In the genomic region with DNA sequence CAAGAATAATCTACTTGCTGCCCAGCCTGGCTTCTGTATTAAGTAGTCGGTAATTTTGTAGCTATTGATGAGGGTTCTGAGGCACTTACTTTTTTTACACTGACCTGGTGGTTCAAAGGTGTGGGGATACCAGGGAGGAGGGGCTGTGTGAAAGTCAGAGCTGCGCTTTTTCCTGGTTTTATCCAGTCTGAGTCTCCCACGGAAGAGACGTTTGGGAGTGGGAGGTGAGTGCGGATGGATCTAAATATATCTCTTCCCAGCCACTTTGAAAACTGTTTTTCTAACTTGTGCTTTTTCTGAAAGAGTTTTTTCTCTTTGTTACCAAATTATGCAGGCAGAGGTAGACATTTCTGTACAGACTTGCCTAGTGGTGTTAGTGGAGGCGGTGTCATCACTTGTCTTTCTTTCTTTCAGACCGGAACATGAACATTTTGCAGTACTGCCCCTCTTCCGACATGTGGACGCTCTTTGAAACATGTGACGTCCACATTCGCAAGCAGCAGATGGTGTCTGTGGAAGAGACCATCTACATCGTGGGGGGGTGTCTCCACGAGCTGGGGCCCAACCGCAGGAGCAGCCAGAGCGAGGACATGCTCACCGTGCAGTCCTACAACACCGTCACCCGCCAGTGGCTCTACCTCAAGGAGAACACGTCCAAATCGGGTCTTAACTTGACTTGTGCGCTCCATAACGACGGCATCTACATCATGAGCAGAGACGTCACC, we compare ENCODE assay signal across 20 cellular contexts. TPM values are rescaled to one million over a fixed set of nuclear protein-coding genes. Genes with fewer than 3 reads are reported as not detected.
DNase-seq lines count a peak whose midpoint lies in the region; ATAC-seq, FAIRE-seq and TF ChIP-seq lines count a peak whose summit lies in the region.
"Had no signal": no experiment of that assay in that cellular context is flagged by ENCODE, and none has a peak within 500 bp of the region (broad histone marks: within the 10 kb centered on the region; RNA-seq: fewer than 3 reads in every experiment).

No MANE protein-coding gene starts in this region.

- WGBS in K562 (ENCODE audit: insufficient coverage, low coverage, missing lambda C conversion rate), result 92% methylated on average over 24 of the region's 24 CpGs

- H4K20me1 ChIP-seq in K562 (replicated peaks; ENCODE audit: control insufficient read depth, insufficient read depth, low read length), result no peaks in the 10 kb centered on the region
- H4K20me1 ChIP-seq: BLaER1 had no signal

- TF ChIP-seq CTCF in CD8-positive, alpha-beta T cell (IDR thresholded peaks at IDR 0.05), result no peak
- TF ChIP-seq CTCF in K562 (IDR thresholded peaks at IDR 0.05 in 2 of 3, conservative IDR thresholded peaks at IDR 0.05 in 1 of 3; ENCODE audit: insufficient read depth in 2 of 3, low read depth in 1 of 3, low read length in 3 of 3), result no peak
- no peak for TF ChIP-seq CTCF in glutamatergic neuron (IDR thresholded peaks at IDR 0.05; ENCODE audit: partially characterized antibody, unreplicated experiment)

- peaks cover 58% of the 10 kb centered on the region for H3K36me3 Mint-ChIP-seq in CD8-positive, alpha-beta T cell
- peaks cover 6% of the 10 kb centered on the region for H3K36me3 Mint-ChIP-seq in glutamatergic neuron (ENCODE audit: unreplicated experiment)
- peaks cover 35% of the 10 kb centered on the region for H3K36me3 Mint-ChIP-seq in activated naive CD4-positive, alpha-beta T cell treated with anti-CD3 and anti-CD28 coated beads for 36 hours (ENCODE audit: low read depth)

- no peaks in the 10 kb centered on the region for H3K79me2 ChIP-seq in K562 (ENCODE audit: control insufficient read depth, insufficient read depth, low read length)

- H3K27me3 ChIP-seq in CD8-positive, alpha-beta T cell (ENCODE audit: insufficient read depth, low read length), result no peaks in the 10 kb centered on the region
- no peaks in the 10 kb centered on the region for H3K27me3 ChIP-seq in K562 (ENCODE audit: control insufficient read depth in 2 of 2, insufficient read depth in 2 of 2, low read length in 2 of 2)
- H3K27me3 ChIP-seq: BLaER1 had no signal

- no peak for FAIRE-seq in K562 (lab: Jason Lieb, UNC)
- FAIRE-seq: H54 had no signal

- ATAC-seq in CD8-positive, alpha-beta T cell, result no peak
- no peak for ATAC-seq in K562
- ATAC-seq in HG03521 (IDR thresholded peaks at IDR 0.05; ENCODE audit: unreplicated experiment), result no peak
- ATAC-seq: GM23338 had no signal

- no peak overlapping the region for H3K4me2 ChIP-seq in K562 (ENCODE audit: insufficient read depth, low read length)
- H3K4me2 ChIP-seq: BLaER1, GM23338 had no signal

- TF ChIP-seq EP300 in K562 (IDR thresholded peaks at IDR 0.05; ENCODE audit: low read length), result no peak

- no peak overlapping the region for H3K9ac ChIP-seq in K562 (ENCODE audit: insufficient read depth in 1 of 2, low read depth in 2 of 2, low read length in 2 of 2)
- H3K9ac ChIP-seq: BLaER1 had no signal

- BruUV-seq in K562 (replicated peaks; lab: Mats Ljungman, UMichigan), result no TSS peak

- H3K9me3 Mint-ChIP-seq in CD8-positive, alpha-beta T cell, result no peaks in the 10 kb centered on the region
- H3K9me3 Mint-ChIP-seq in glutamatergic neuron (ENCODE audit: unreplicated experiment), result no peaks in the 10 kb centered on the region
- no peaks in the 10 kb centered on the region for H3K9me3 Mint-ChIP-seq in activated naive CD4-positive, alpha-beta T cell treated with anti-CD3 and anti-CD28 coated beads for 36 hours
- H3K9me3 Mint-ChIP-seq: CD14-positive monocyte; CD4-positive, alpha-beta memory T cell; GM23338 had no signal

- no peak overlapping the region for H2AFZ ChIP-seq in K562 (ENCODE audit: low read depth, low read length)
- H2AFZ ChIP-seq: GM23338 had no signal

- H3K27ac Mint-ChIP-seq in CD8-positive, alpha-beta T cell, result peak overlapping the region; percentile 41
- peak overlapping the region; percentile 0 for H3K27ac Mint-ChIP-seq in glutamatergic neuron (ENCODE audit: unreplicated experiment)
- H3K27ac Mint-ChIP-seq in activated naive CD4-positive, alpha-beta T cell treated with anti-CD3 and anti-CD28 coated beads for 36 hours, result no peak overlapping the region
- H3K27ac Mint-ChIP-seq: GM23338 had no signal

- no peak overlapping the region for H3K4me3 ChIP-seq in CD8-positive, alpha-beta T cell (ENCODE audit: low read depth, low read length)
- no peak overlapping the region for H3K4me3 ChIP-seq in K562
- H3K4me3 ChIP-seq: BLaER1, GM23338 had no signal

- CTCF ChIA-PET in CD8-positive, alpha-beta T cell (lab: Charles Lee), result interaction anchor here (0.7 to 1.0 kb wide), 2 partner anchors 25 to 63 kb away, joined by 3 read pairs; no protein-coding TSS in a partner anchor
- CTCF ChIA-PET in K562 (lab: Yijun Ruan, JAX; ENCODE audit: low intra/inter-chr PET ratio), result no interaction called here
- CTCF ChIA-PET in activated naive CD4-positive, alpha-beta T cell treated with anti-CD3 and anti-CD28 coated beads for 36 hours (lab: Charles Lee), result interaction anchor here (1.8 kb wide), 1 partner anchor 15 kb away, joined by 5 read pairs; no protein-coding TSS in a partner anchor

- no peak for DNase-seq in CD8-positive, alpha-beta T cell
- DNase-seq in K562 (ENCODE audit: extremely low read depth in 1 of 4, low spot score in 3 of 4) (no peak), glutamatergic neuron (no peak), occipital lobe (lab: John Stamatoyannopoulos, UW) (peak; percentile 40), NCI-H2081 (lab: John Stamatoyannopoulos, UW) (no peak)
- no peak for DNase-seq in activated naive CD4-positive, alpha-beta T cell treated with anti-CD3 and anti-CD28 coated beads for 36 hours
- no peak for DNase-seq in activated CD8-positive, alpha-beta memory T cell treated with anti-CD3 and anti-CD28 coated beads, Interleukin-2, amount 50 U/mL, for 4 hours
- DNase-seq: 8988T; Calu3; CD4-positive, alpha-beta memory T cell; DMS79 treated with DMSO at 0.1 percent for 48 hours; GF-D8; HCEC 1CT had no signal

- H3K27ac ChIP-seq in CD8-positive, alpha-beta T cell (ENCODE audit: low read depth, low read length), result no peak overlapping the region
- no peak overlapping the region for H3K27ac ChIP-seq in K562 (ENCODE audit: extremely low read depth, low read depth, low read length)
- H3K27ac ChIP-seq: BLaER1 had no signal

- no peak for TF ChIP-seq POLR2A in K562 (conservative IDR thresholded peaks at IDR 0.05)

- in situ Hi-C loops in K562 (cut with MboI), result no loop called here

- no peak overlapping the region for H3K4me3 Mint-ChIP-seq in CD8-positive, alpha-beta T cell
- no peak overlapping the region for H3K4me3 Mint-ChIP-seq in glutamatergic neuron (ENCODE audit: unreplicated experiment)
- no peak overlapping the region for H3K4me3 Mint-ChIP-seq in activated naive CD4-positive, alpha-beta T cell treated with anti-CD3 and anti-CD28 coated beads for 36 hours
- H3K4me3 Mint-ChIP-seq: CD14-positive monocyte; CD4-positive, alpha-beta memory T cell; GM23338 had no signal

- H3K9me1 ChIP-seq in K562 (ENCODE audit: control insufficient read depth, insufficient read depth, low read length), result no peaks in the 10 kb centered on the region

- H3K9me3 ChIP-seq in CD8-positive, alpha-beta T cell (ENCODE audit: low read length), result no peaks in the 10 kb centered on the region
- H3K9me3 ChIP-seq in K562 (replicated peaks; ENCODE audit: control insufficient read depth, insufficient read depth, low read depth, low read length), result no peaks in the 10 kb centered on the region
- H3K9me3 ChIP-seq: BLaER1 had no signal

- H3K36me3 ChIP-seq in CD8-positive, alpha-beta T cell (ENCODE audit: insufficient read depth, low read length), result no peaks in the 10 kb centered on the region
- H3K36me3 ChIP-seq in K562 (ENCODE audit: control insufficient read depth, insufficient read depth, low read length), result peaks cover 37% of the 10 kb centered on the region; the same call in 2 of the 3 replicates

- peaks cover 15% of the 10 kb centered on the region for H3K4me1 ChIP-seq in CD8-positive, alpha-beta T cell (ENCODE audit: insufficient read depth, low read length)
- H3K4me1 ChIP-seq in K562 (replicated peaks in 1 of 2; ENCODE audit: control insufficient read depth in 2 of 2, insufficient read depth in 2 of 2, low read length in 2 of 2), result no peaks in the 10 kb centered on the region
- H3K4me1 ChIP-seq: BLaER1 had no signal

- no peak for TF ChIP-seq RAD21 in K562 (CRISPR knock-in tag; conservative IDR thresholded peaks at IDR 0.05 in 1 of 2, IDR thresholded peaks at IDR 0.05 in 1 of 2)

- H3K4me1 Mint-ChIP-seq in CD8-positive, alpha-beta T cell (ENCODE audit: low read depth), result peaks cover 24% of the 10 kb centered on the region
- no peaks in the 10 kb centered on the region for H3K4me1 Mint-ChIP-seq in glutamatergic neuron (ENCODE audit: low read depth, unreplicated experiment)
- peaks cover 38% of the 10 kb centered on the region for H3K4me1 Mint-ChIP-seq in activated naive CD4-positive, alpha-beta T cell treated with anti-CD3 and anti-CD28 coated beads for 36 hours (ENCODE audit: low read depth)
- H3K4me1 Mint-ChIP-seq: CD14-positive monocyte, GM23338 had no signal

- H3K27me3 Mint-ChIP-seq in CD8-positive, alpha-beta T cell (ENCODE audit: low read depth), result no peaks in the 10 kb centered on the region
- peaks cover 3% of the 10 kb centered on the region for H3K27me3 Mint-ChIP-seq in glutamatergic neuron (ENCODE audit: unreplicated experiment)
- no peaks in the 10 kb centered on the region for H3K27me3 Mint-ChIP-seq in activated naive CD4-positive, alpha-beta T cell treated with anti-CD3 and anti-CD28 coated beads for 36 hours (ENCODE audit: low read depth)
- H3K27me3 Mint-ChIP-seq: CD4-positive, alpha-beta memory T cell had no signal

- intact Hi-C loops in CD8-positive, alpha-beta T cell (cut with DNase I, micrococcal nuclease), result no loop called here
- intact Hi-C loops in K562 (cut with micrococcal nuclease), result no loop called here
- intact Hi-C loops in activated naive CD4-positive, alpha-beta T cell treated with anti-CD3 and anti-CD28 coated beads for 36 hours (cut with micrococcal nuclease), result no loop called here

- POLR2A ChIA-PET in CD8-positive, alpha-beta T cell (lab: Charles Lee), result interaction anchor here (0.8 kb wide), 1 partner anchor 17 kb away, joined by 4 read pairs; the partner anchor contains the start of genes KLHL42 and MANSC4
- POLR2A ChIA-PET in K562 (lab: Yijun Ruan, JAX), result interaction anchor here (0.8 kb wide), 1 partner anchor 349 kb away, joined by 3 read pairs; no protein-coding TSS in a partner anchor

RNA-seq across cellular contexts. Expression of gene MANSC4, which starts 17.4 kb away (rescaled TPM):
- total RNA-seq in CD8-positive, alpha-beta T cell, result not detected
- not detected in 2 replicates for total RNA-seq in K562 (2011; cell fraction: chromatin; rRNA removed; ENCODE audit: low replicate concordance)
- not detected in 2 replicates for total RNA-seq in K562 (2011; cell fraction: nucleolus; rRNA removed)
- total RNA-seq in K562 (2011; cell fraction: nucleoplasm; rRNA removed), result not detected in 2 replicates
- not detected in 2 replicates for total RNA-seq in K562 (2014; rRNA removed)
- total RNA-seq in K562 (2014; rRNA removed; fragmentation: Illumina TruSeq; extraction: Trizol), result not detected in 2 replicates
- total RNA-seq in K562 (2015; rRNA removed; fragmentation: Illumina TruSeq; extraction: Trizol), result not detected in 2 replicates
- total RNA-seq in K562 (2021), result not detected in 2 replicates
- not detected in 2 replicates for polyA plus RNA-seq in K562 (2011; rRNA removed)
- polyA plus RNA-seq in K562 (2011; cell fraction: cytosol; rRNA removed), result not detected in 2 replicates
- not detected in 2 replicates for polyA plus RNA-seq in K562 (2011; cell fraction: nucleus; rRNA removed)
- polyA plus RNA-seq in K562 (2012), result not detected in 2 replicates
- polyA plus RNA-seq in K562 (2014; fragmentation: Illumina TruSeq; extraction: Trizol), result not detected in 2 replicates
- not detected for polyA plus RNA-seq in K562 (2014; fragmentation: Nextera tagmentation; extraction: Ambion mirVana)
- not detected in 2 replicates for polyA plus RNA-seq in K562 (2014; rRNA removed)
- not detected in 2 replicates for polyA minus RNA-seq in K562 (2011; rRNA and poly(A)+ RNA removed)
- not detected in 2 replicates for polyA minus RNA-seq in K562 (2011; cell fraction: cytosol; rRNA and poly(A)+ RNA removed)
- not detected in 2 replicates for polyA minus RNA-seq in K562 (2011; cell fraction: nucleus; rRNA and poly(A)+ RNA removed)
- not detected for total RNA-seq in glutamatergic neuron (ENCODE audit: unreplicated experiment)
- total RNA-seq in occipital lobe, result 0.47 TPM
- total RNA-seq in activated naive CD4-positive, alpha-beta T cell treated with anti-CD3 and anti-CD28 coated beads for 36 hours, result not detected
- total RNA-seq: A673; Calu3; CD4-positive, alpha-beta memory T cell; GM23338 had no signal
- polyA plus RNA-seq: AG04450, CD14-positive monocyte, GM23338 had no signal

RNA-seq across cellular contexts. Expression of gene KLHL42, which starts 17.4 kb away (rescaled TPM):
- total RNA-seq in CD8-positive, alpha-beta T cell, result 10 to 100 TPM; 11.0 to 11.1 TPM
- 33.6 and 49.3 TPM in 2 replicates for total RNA-seq in K562 (2011; cell fraction: chromatin; rRNA removed; ENCODE audit: low replicate concordance)
- 27.2 and 29.5 TPM in 2 replicates for total RNA-seq in K562 (2011; cell fraction: nucleolus; rRNA removed)
- total RNA-seq in K562 (2011; cell fraction: nucleoplasm; rRNA removed), result 38.5 and 44.9 TPM in 2 replicates
- total RNA-seq in K562 (2014; rRNA removed) (11.8 and 12.5 TPM in 2 replicates), K562 (2014; rRNA removed; fragmentation: Illumina TruSeq; extraction: Trizol) (8.0 and 8.4 TPM in 2 replicates), K562 (2015; rRNA removed; fragmentation: Illumina TruSeq; extraction: Trizol) (9.6 and 10.5 TPM in 2 replicates), K562 (2021) (11.7 and 12.3 TPM in 2 replicates), glutamatergic neuron (ENCODE audit: unreplicated experiment) (65.3 TPM), occipital lobe (77.8 TPM)
- polyA plus RNA-seq in K562 (2011; rRNA removed) (10.8 and 11.1 TPM in 2 replicates), K562 (2014; fragmentation: Illumina TruSeq; extraction: Trizol) (7.4 and 8.2 TPM in 2 replicates), K562 (2014; fragmentation: Nextera tagmentation; extraction: Ambion mirVana) (1 to 10 TPM; 1.5 TPM), K562 (2014; rRNA removed) (9.6 and 14.3 TPM in 2 replicates)
- polyA plus RNA-seq in K562 (2011; cell fraction: cytosol; rRNA removed), result 10.2 and 14.6 TPM in 2 replicates
- polyA plus RNA-seq in K562 (2011; cell fraction: nucleus; rRNA removed), result 30.6 and 41.5 TPM in 2 replicates
- polyA plus RNA-seq in K562 (2012), result 6.1 and 11.9 TPM in 2 replicates
- 16.2 and 19.8 TPM in 2 replicates for polyA minus RNA-seq in K562 (2011; rRNA and poly(A)+ RNA removed)
- polyA minus RNA-seq in K562 (2011; cell fraction: cytosol; rRNA and poly(A)+ RNA removed), result 5.9 and 10.0 TPM in 2 replicates
- 28.9 and 37.2 TPM in 2 replicates for polyA minus RNA-seq in K562 (2011; cell fraction: nucleus; rRNA and poly(A)+ RNA removed)
- 1 to 10 TPM; 9.4 to 9.8 TPM for total RNA-seq in activated naive CD4-positive, alpha-beta T cell treated with anti-CD3 and anti-CD28 coated beads for 36 hours
